ENCODE assay signal across 9 cellular contexts in genomic region chr12:26749781-26750180, GRCh38.
DNase-seq lines count a peak whose midpoint lies in the region; ATAC-seq lines count a peak whose summit lies in the region.
"Had no signal": no experiment of that assay in that cellular context is flagged by ENCODE, and none has a peak within 500 bp of the region (broad histone marks: within the 10 kb centered on the region; RNA-seq: fewer than 3 reads in every experiment).

No MANE protein-coding gene starts in this region.

- peaks cover 57% of the 10 kb centered on the region for H3K4me1 Mint-ChIP-seq in activated naive CD4-positive, alpha-beta T cell treated with anti-CD3 and anti-CD28 coated beads for 36 hours (ENCODE audit: low read depth)
- peaks cover 42% of the 10 kb centered on the region for H3K4me1 Mint-ChIP-seq in stimulated activated effector memory CD8-positive, alpha-beta T cell treated with anti-CD3 and anti-CD28 coated beads, Interleukin-12 subunit alpha, Interleukin-12 subunit beta, amount 100 ng/mL, for 72 hours

- peak; percentile 74 for ATAC-seq in HG02588 (IDR thresholded peaks at IDR 0.05; ENCODE audit: unreplicated experiment)
- peak; percentile 75 for ATAC-seq in HG03571 (IDR thresholded peaks at IDR 0.05; ENCODE audit: unreplicated experiment)
- peak; percentile 62 for ATAC-seq in stimulated activated effector memory CD8-positive, alpha-beta T cell treated with anti-CD3 and anti-CD28 coated beads, Interleukin-12 subunit alpha, Interleukin-12 subunit beta, amount 100 ng/mL, for 72 hours

- CTCF ChIA-PET in activated naive CD4-positive, alpha-beta T cell treated with anti-CD3 and anti-CD28 coated beads for 36 hours (lab: Charles Lee), result interaction anchor here (2.3 kb wide), 1 partner anchor 81 kb away, joined by 5 read pairs; no protein-coding TSS in a partner anchor

- intact Hi-C loops in activated naive CD4-positive, alpha-beta T cell treated with anti-CD3 and anti-CD28 coated beads for 36 hours (cut with micrococcal nuclease), result loop anchor here (1.0 to 10.0 kb wide), 19 partner anchors 42 to 1910 kb away; partner anchors contain the start of genes INTS13, ITPR2, STK38L and TM7SF3

- no peak for DNase-seq in activated naive CD4-positive, alpha-beta T cell treated with anti-CD3 and anti-CD28 coated beads for 36 hours
- DNase-seq in activated naive CD4-positive, alpha-beta T cell treated with anti-CD3 and anti-CD28 coated beads, Interleukin-2, amount 50 U/mL, for 16 hours, result no peak
- no peak for DNase-seq in stimulated activated effector memory CD8-positive, alpha-beta T cell treated with anti-CD3 and anti-CD28 coated beads, Interleukin-12 subunit alpha, Interleukin-12 subunit beta, amount 100 ng/mL, for 72 hours (ENCODE audit: low spot score in 2 of 2)
- no peak for DNase-seq in NCI-H2227 treated with DMSO at 0.1 percent for 48 hours (lab: John Stamatoyannopoulos, UW)
- DNase-seq in NCI-H82 treated with DMSO at 0.1 percent for 48 hours (lab: John Stamatoyannopoulos, UW; ENCODE audit: unreplicated experiment), result no peak
- no peak for DNase-seq in occipital lobe (lab: John Stamatoyannopoulos, UW)
- DNase-seq: NCI-H748 treated with DMSO at 0.1 percent for 48 hours had no signal

- no peaks in the 10 kb centered on the region for H3K27me3 Mint-ChIP-seq in activated naive CD4-positive, alpha-beta T cell treated with anti-CD3 and anti-CD28 coated beads for 36 hours (ENCODE audit: low read depth)

- peaks cover 5% of the 10 kb centered on the region for H3K9me3 Mint-ChIP-seq in activated naive CD4-positive, alpha-beta T cell treated with anti-CD3 and anti-CD28 coated beads for 36 hours
- no peaks in the 10 kb centered on the region for H3K9me3 Mint-ChIP-seq in stimulated activated effector memory CD8-positive, alpha-beta T cell treated with anti-CD3 and anti-CD28 coated beads, Interleukin-12 subunit alpha, Interleukin-12 subunit beta, amount 100 ng/mL, for 72 hours

- H3K4me3 Mint-ChIP-seq in activated naive CD4-positive, alpha-beta T cell treated with anti-CD3 and anti-CD28 coated beads for 36 hours, result no peak overlapping the region
- no peak overlapping the region for H3K4me3 Mint-ChIP-seq in stimulated activated effector memory CD8-positive, alpha-beta T cell treated with anti-CD3 and anti-CD28 coated beads, Interleukin-12 subunit alpha, Interleukin-12 subunit beta, amount 100 ng/mL, for 72 hours

- peaks cover 7% of the 10 kb centered on the region for H3K36me3 Mint-ChIP-seq in activated naive CD4-positive, alpha-beta T cell treated with anti-CD3 and anti-CD28 coated beads for 36 hours (ENCODE audit: low read depth)
- H3K36me3 Mint-ChIP-seq in stimulated activated effector memory CD8-positive, alpha-beta T cell treated with anti-CD3 and anti-CD28 coated beads, Interleukin-12 subunit alpha, Interleukin-12 subunit beta, amount 100 ng/mL, for 72 hours, result no peaks in the 10 kb centered on the region

- peak overlapping the region; percentile 73 for H3K27ac Mint-ChIP-seq in activated naive CD4-positive, alpha-beta T cell treated with anti-CD3 and anti-CD28 coated beads for 36 hours
- no peak overlapping the region for H3K27ac Mint-ChIP-seq in stimulated activated effector memory CD8-positive, alpha-beta T cell treated with anti-CD3 and anti-CD28 coated beads, Interleukin-12 subunit alpha, Interleukin-12 subunit beta, amount 100 ng/mL, for 72 hours
